Comparison of ENCODE assay signal across 8 cellular contexts in the genomic region with DNA sequence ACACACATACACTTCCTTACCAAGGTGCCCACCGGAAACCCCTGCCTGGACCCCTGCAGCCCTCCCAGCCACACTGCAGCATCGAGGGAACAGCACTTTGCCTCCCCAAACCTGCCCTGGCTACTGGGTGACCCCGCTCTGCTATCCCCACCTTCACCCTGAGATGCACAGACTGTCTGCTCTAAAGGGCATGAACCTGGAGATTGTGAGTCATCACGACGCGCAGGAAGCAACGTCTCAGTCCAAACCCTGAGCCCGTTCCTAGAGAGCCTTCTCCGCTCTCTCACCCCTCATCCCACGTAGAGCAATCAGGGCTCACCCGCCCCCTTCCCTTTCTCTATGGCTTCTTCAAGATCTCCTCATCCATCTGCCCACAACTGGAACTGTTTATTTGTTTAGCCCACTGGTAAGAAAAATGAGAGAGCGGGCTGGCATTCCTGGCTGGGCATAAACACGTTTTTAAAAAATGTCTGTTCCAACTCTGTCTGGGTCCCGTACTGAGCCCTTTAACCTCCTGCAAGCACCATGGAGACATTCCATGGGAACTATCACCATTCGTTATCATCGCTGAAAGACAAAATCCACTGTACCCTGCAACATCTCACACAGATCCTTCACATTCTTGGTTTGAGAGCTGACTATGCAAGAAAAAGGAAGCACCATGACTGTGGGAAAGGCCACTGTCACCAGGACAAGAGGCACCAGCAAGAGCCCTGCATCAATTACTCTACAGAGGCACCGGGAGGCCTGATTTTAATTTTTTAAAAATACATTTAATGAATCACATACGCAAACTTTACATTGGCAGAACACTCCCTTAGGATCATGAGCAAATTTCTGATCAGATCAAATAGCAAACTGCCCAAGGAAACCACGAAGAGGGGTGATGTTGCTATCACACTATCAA. TPM values are rescaled to one million over a fixed set of nuclear protein-coding genes. Genes with fewer than 3 reads are reported as not detected.
A peak's percentile ranks its signal among the peaks of the same experiment; 100 is the strongest.
DNase-seq lines count a peak whose midpoint lies in the region; ATAC-seq, FAIRE-seq and TF ChIP-seq lines count a peak whose summit lies in the region.

No MANE protein-coding gene starts in this region.

- FAIRE-seq in bronchial epithelial cell (lab: Jason Lieb, UNC), result no peak
- peak; percentile 37 for FAIRE-seq in urothelium cell line (lab: Jason Lieb, UNC)

- no peaks in the 10 kb centered on the region for H3K9me3 Mint-ChIP-seq in activated naive CD8-positive, alpha-beta T cell treated with anti-CD3 and anti-CD28 coated beads, Interleukin-2, amount 50 U/mL, for 24 hours
- no peaks in the 10 kb centered on the region for H3K9me3 Mint-ChIP-seq in activated naive CD8-positive, alpha-beta T cell treated with anti-CD3 and anti-CD28 coated beads for 36 hours

- TF ChIP-seq POLR2A in right lobe of liver (IDR thresholded peaks at IDR 0.05) (no peak), uterus (IDR thresholded peaks at IDR 0.05) (no peak)

- 60% methylated on average over 14 of the region's 19 CpGs for WGBS in right lobe of liver (ENCODE audit: insufficient coverage, low coverage, low lambda C conversion rate, missing lambda C conversion rate)

- no peak for DNase-seq in activated naive CD8-positive, alpha-beta T cell treated with anti-CD3 and anti-CD28 coated beads, Interleukin-2, amount 50 U/mL, for 24 hours
- DNase-seq in activated naive CD8-positive, alpha-beta T cell treated with anti-CD3 and anti-CD28 coated beads for 36 hours, result no peak
- DNase-seq in bronchial epithelial cell (ENCODE audit: low read depth) (peak; percentile 67), right lobe of liver (peak in 1 of 3 donors; percentile 29), urothelium cell line (ENCODE audit: low spot score) (peak; percentile 80), GF-D8 (lab: John Stamatoyannopoulos, UW) (no peak), uterus (no peak), AG20443 (ENCODE audit: low spot score) (no peak)

- intact Hi-C loops in right lobe of liver (cut with DNase I) (no loop called here), uterus (cut with DNase I; ENCODE audit: low total_unique reads) (loop anchor here (10.0 kb wide), 1 partner anchor 415 kb away; no protein-coding TSS in a partner anchor)

- H3K9me3 ChIP-seq in right lobe of liver (no peaks in the 10 kb centered on the region), uterus (no peaks in the 10 kb centered on the region)

- H3K27me3 Mint-ChIP-seq in activated naive CD8-positive, alpha-beta T cell treated with anti-CD3 and anti-CD28 coated beads, Interleukin-2, amount 50 U/mL, for 24 hours, result no peaks in the 10 kb centered on the region
- peaks cover 3% of the 10 kb centered on the region for H3K27me3 Mint-ChIP-seq in activated naive CD8-positive, alpha-beta T cell treated with anti-CD3 and anti-CD28 coated beads for 36 hours

- H3K4me1 ChIP-seq in right lobe of liver (peaks cover 0 to 35% (median 6%) of the 10 kb centered on the region in 4 donors), uterus (no peaks in the 10 kb centered on the region)

- H3K27ac ChIP-seq in right lobe of liver, result peak overlapping the region; percentile 29 to 81 (median 51)
- H3K27ac ChIP-seq in uterus, result no peak overlapping the region

- no peak for TF ChIP-seq CTCF in bronchial epithelial cell (IDR thresholded peaks at IDR 0.05; ENCODE audit: insufficient read depth, low read length, severe bottlenecking)
- no peak for TF ChIP-seq CTCF in right lobe of liver (IDR thresholded peaks at IDR 0.05)
- TF ChIP-seq CTCF in uterus (IDR thresholded peaks at IDR 0.05), result no peak

- H3K4me3 ChIP-seq in bronchial epithelial cell (ENCODE audit: low read depth, low read length) (no peak overlapping the region), right lobe of liver (no peak overlapping the region), uterus (no peak overlapping the region)

- H3K4me3 Mint-ChIP-seq in activated naive CD8-positive, alpha-beta T cell treated with anti-CD3 and anti-CD28 coated beads, Interleukin-2, amount 50 U/mL, for 24 hours, result no peak overlapping the region
- no peak overlapping the region for H3K4me3 Mint-ChIP-seq in activated naive CD8-positive, alpha-beta T cell treated with anti-CD3 and anti-CD28 coated beads for 36 hours

- ATAC-seq in activated naive CD8-positive, alpha-beta T cell treated with anti-CD3 and anti-CD28 coated beads, Interleukin-2, amount 50 U/mL, for 24 hours, result peak; percentile 40
- peak in 2 of 4 donors; percentile 6 to 26 for ATAC-seq in right lobe of liver

- H3K4me1 Mint-ChIP-seq in activated naive CD8-positive, alpha-beta T cell treated with anti-CD3 and anti-CD28 coated beads, Interleukin-2, amount 50 U/mL, for 24 hours, result no peaks in the 10 kb centered on the region
- H3K4me1 Mint-ChIP-seq in activated naive CD8-positive, alpha-beta T cell treated with anti-CD3 and anti-CD28 coated beads for 36 hours, result peaks cover 1% of the 10 kb centered on the region

- no peaks in the 10 kb centered on the region for H3K36me3 Mint-ChIP-seq in activated naive CD8-positive, alpha-beta T cell treated with anti-CD3 and anti-CD28 coated beads, Interleukin-2, amount 50 U/mL, for 24 hours (ENCODE audit: low read depth)
- H3K36me3 Mint-ChIP-seq in activated naive CD8-positive, alpha-beta T cell treated with anti-CD3 and anti-CD28 coated beads for 36 hours, result no peaks in the 10 kb centered on the region

- no peak overlapping the region for H3K27ac Mint-ChIP-seq in activated naive CD8-positive, alpha-beta T cell treated with anti-CD3 and anti-CD28 coated beads, Interleukin-2, amount 50 U/mL, for 24 hours
- no peak overlapping the region for H3K27ac Mint-ChIP-seq in activated naive CD8-positive, alpha-beta T cell treated with anti-CD3 and anti-CD28 coated beads for 36 hours

- H3K36me3 ChIP-seq in bronchial epithelial cell (ENCODE audit: control insufficient read depth, insufficient read depth, low read length) (no peaks in the 10 kb centered on the region), right lobe of liver (no peaks in the 10 kb centered on the region), uterus (no peaks in the 10 kb centered on the region)

- H3K27me3 ChIP-seq in bronchial epithelial cell (ENCODE audit: control insufficient read depth, insufficient read depth, low read length) (no peaks in the 10 kb centered on the region), right lobe of liver (no peaks in the 10 kb centered on the region), uterus (no peaks in the 10 kb centered on the region)

RNA-seq across cellular contexts. Expression of gene ZFHX3, which starts 28.2 kb away (rescaled TPM):
- under 1 TPM; 0.40 to 0.54 TPM for total RNA-seq in activated naive CD8-positive, alpha-beta T cell treated with anti-CD3 and anti-CD28 coated beads for 36 hours
- total RNA-seq in bronchial epithelial cell, result 3.1 and 3.9 TPM in 2 replicates
- total RNA-seq in right lobe of liver, result 1 to 10 TPM; 7.1 to 9.4 (median 7.7) TPM
- 10 to 100 TPM in 3 of 4 donors, 1 to 10 TPM in 1; 9.1 to 34.0 (median 12.0) TPM for total RNA-seq in uterus

Comparison
In these comparisons a context has a peak if more than half of its experiments do, and no peak if none do; other contexts are left out.
1. DNase-seq: peak in bronchial epithelial cell (single experiment) and urothelium cell line (single experiment); none in activated naive CD8-positive, alpha-beta T cell treated with anti-CD3 and anti-CD28 coated beads, Interleukin-2, amount 50 U/mL, for 24 hours (single experiment), activated naive CD8-positive, alpha-beta T cell treated with anti-CD3 and anti-CD28 coated beads for 36 hours (single experiment), GF-D8 (single experiment), uterus (0 of 2) and AG20443 (single experiment).
2. H3K27ac ChIP-seq: peak in right lobe of liver (3 of 3); none in uterus (0 of 2).